In genomic region chrX:23752740-23753435, GRCh38 we compare ENCODE assay signal across 17 cellular contexts. TPM values are rescaled to one million over a fixed set of nuclear protein-coding genes. Genes with fewer than 3 reads are reported as not detected.
A peak's percentile ranks its signal among the peaks of the same experiment; 100 is the strongest.
DNase-seq lines count a peak whose midpoint lies in the region; ATAC-seq and TF ChIP-seq lines count a peak whose summit lies in the region.
"Had no signal": no experiment of that assay in that cellular context is flagged by ENCODE, and none has a peak within 500 bp of the region (broad histone marks: within the 10 kb centered on the region; RNA-seq: fewer than 3 reads in every experiment).

No MANE protein-coding gene starts in this region.

- H3K36me3 ChIP-seq in ascending aorta (no peaks in the 10 kb centered on the region), thoracic aorta (no peaks in the 10 kb centered on the region)
- H3K36me3 ChIP-seq: SJSA1 had no signal

- H3K27ac ChIP-seq in ascending aorta = peak overlapping the region; percentile 62 to 79
- H3K27ac ChIP-seq in thoracic aorta = peak overlapping the region; percentile 79 to 80
- H3K27ac ChIP-seq: SJSA1 had no signal

- no peak for TF ChIP-seq CTCF in ascending aorta (IDR thresholded peaks at IDR 0.05)
- TF ChIP-seq CTCF in thoracic aorta (IDR thresholded peaks at IDR 0.05) = no peak

- H3K27ac Mint-ChIP-seq in activated T-helper 1 cell treated with anti-CD3 and anti-CD28 coated beads, Interleukin-12 subunit alpha, Interleukin-12 subunit beta, Interleukin-2, Interleukin-4 antibody, amounts not matched to agents 30 ng/mL and 10 ng/mL and 1 ng/mL, durations not matched to agents 14 hours and 24 hours and 36 hours = no peak overlapping the region

- no peak overlapping the region for H3K4me3 Mint-ChIP-seq in activated T-helper 1 cell treated with anti-CD3 and anti-CD28 coated beads, Interleukin-12 subunit alpha, Interleukin-12 subunit beta, Interleukin-2, Interleukin-4 antibody, amounts not matched to agents 30 ng/mL and 10 ng/mL and 1 ng/mL, durations not matched to agents 14 hours and 24 hours and 36 hours
- H3K4me3 Mint-ChIP-seq: central memory CD8-positive, alpha-beta T cell had no signal

- no peaks in the 10 kb centered on the region for H3K9me3 Mint-ChIP-seq in activated T-helper 1 cell treated with anti-CD3 and anti-CD28 coated beads, Interleukin-12 subunit alpha, Interleukin-12 subunit beta, Interleukin-2, Interleukin-4 antibody, amounts not matched to agents 30 ng/mL and 10 ng/mL and 1 ng/mL, durations not matched to agents 14 hours and 24 hours and 36 hours
- H3K9me3 Mint-ChIP-seq: central memory CD8-positive, alpha-beta T cell had no signal

- H3K27me3 ChIP-seq in ascending aorta (no peaks in the 10 kb centered on the region), thoracic aorta (replicated peaks; ENCODE audit: insufficient read depth) (no peaks in the 10 kb centered on the region)
- H3K27me3 ChIP-seq: SJSA1 had no signal

- no peaks in the 10 kb centered on the region for H3K27me3 Mint-ChIP-seq in activated T-helper 1 cell treated with anti-CD3 and anti-CD28 coated beads, Interleukin-12 subunit alpha, Interleukin-12 subunit beta, Interleukin-2, Interleukin-4 antibody, amounts not matched to agents 30 ng/mL and 10 ng/mL and 1 ng/mL, durations not matched to agents 14 hours and 24 hours and 36 hours (ENCODE audit: insufficient read depth)
- H3K27me3 Mint-ChIP-seq: central memory CD8-positive, alpha-beta T cell had no signal

- peaks cover 5% of the 10 kb centered on the region for H3K4me1 Mint-ChIP-seq in activated T-helper 1 cell treated with anti-CD3 and anti-CD28 coated beads, Interleukin-12 subunit alpha, Interleukin-12 subunit beta, Interleukin-2, Interleukin-4 antibody, amounts not matched to agents 30 ng/mL and 10 ng/mL and 1 ng/mL, durations not matched to agents 14 hours and 24 hours and 36 hours (ENCODE audit: low read depth)
- H3K4me1 Mint-ChIP-seq: central memory CD8-positive, alpha-beta T cell had no signal

- H3K4me3 ChIP-seq in ascending aorta = no peak overlapping the region
- no peak overlapping the region for H3K4me3 ChIP-seq in thoracic aorta
- H3K4me3 ChIP-seq: SJSA1 had no signal

- intact Hi-C loops in ascending aorta (cut with DNase I) = no loop called here
- intact Hi-C loops in activated T-helper 1 cell treated with anti-CD3 and anti-CD28 coated beads, Interleukin-12 subunit alpha, Interleukin-12 subunit beta, Interleukin-2, Interleukin-4 antibody, amounts not matched to agents 30 ng/mL and 10 ng/mL and 1 ng/mL, durations not matched to agents 14 hours and 24 hours and 36 hours (cut with micrococcal nuclease) = no loop called here

- no peaks in the 10 kb centered on the region for H3K4me1 ChIP-seq in ascending aorta
- H3K4me1 ChIP-seq in thoracic aorta (ENCODE audit: control insufficient read depth in 1 of 2, low read depth in 2 of 2) = peaks cover 0 to 13% of the 10 kb centered on the region in 2 donors
- H3K4me1 ChIP-seq: SJSA1 had no signal

- peak; percentile 89 for ATAC-seq in thoracic aorta (ENCODE audit: insufficient number of reproducible peaks, low FRiP score, low read depth)
- no peak for ATAC-seq in GM21717 (IDR thresholded peaks at IDR 0.05; ENCODE audit: unreplicated experiment)
- ATAC-seq in HG03520 (IDR thresholded peaks at IDR 0.05; ENCODE audit: unreplicated experiment) = no peak

- DNase-seq in GM04503 (ENCODE audit: low read depth) (peak; percentile 62), ascending aorta (ENCODE audit: low spot score in 2 of 2) (no peak), glomerular visceral epithelial cell (ENCODE audit: extremely low spot score) (peak; percentile 9), thoracic aorta (ENCODE audit: low spot score) (no peak), SW480 (ENCODE audit: low spot score) (no peak)
- no peak for DNase-seq in activated T-helper 1 cell treated with anti-CD3 and anti-CD28 coated beads, Interleukin-12 subunit alpha, Interleukin-12 subunit beta, Interleukin-2, Interleukin-4 antibody, amounts not matched to agents 30 ng/mL and 10 ng/mL and 1 ng/mL, durations not matched to agents 14 hours and 24 hours and 36 hours (ENCODE audit: low spot score)
- DNase-seq: activated CD4-positive, CD25-positive, alpha-beta regulatory T cell; activated T-cell treated with anti-CD3 and anti-CD28 coated beads, Interleukin-2, amount 50 U/mL, for 48 hours; DMS 273 treated with DMSO at 0.1 percent for 48 hours; GOT3; NCI-H146; NCI-H774; stimulated activated naive CD4-positive, alpha-beta T cell had no signal

- no peaks in the 10 kb centered on the region for H3K9me3 ChIP-seq in ascending aorta
- H3K9me3 ChIP-seq in thoracic aorta = no peaks in the 10 kb centered on the region
- H3K9me3 ChIP-seq: SJSA1 had no signal

- no peaks in the 10 kb centered on the region for H3K36me3 Mint-ChIP-seq in activated T-helper 1 cell treated with anti-CD3 and anti-CD28 coated beads, Interleukin-12 subunit alpha, Interleukin-12 subunit beta, Interleukin-2, Interleukin-4 antibody, amounts not matched to agents 30 ng/mL and 10 ng/mL and 1 ng/mL, durations not matched to agents 14 hours and 24 hours and 36 hours (ENCODE audit: low read depth)

RNA-seq across cellular contexts. Expression of gene ACOT9, which starts 9.8 kb away (rescaled TPM):
- total RNA-seq in ascending aorta (6.6 TPM), thoracic aorta (10 to 100 TPM; 57.7 to 62.5 TPM)
- 58.3 and 60.3 TPM in 2 replicates for total RNA-seq in activated T-helper 1 cell treated with anti-CD3 and anti-CD28 coated beads, Interleukin-12 subunit alpha, Interleukin-12 subunit beta, Interleukin-2, Interleukin-4 antibody, amounts not matched to agents 30 ng/mL and 10 ng/mL and 1 ng/mL, durations not matched to agents 14 hours and 24 hours and 36 hours

RNA-seq across cellular contexts. Expression of gene SAT1, which starts 30.1 kb away (rescaled TPM):
- total RNA-seq in ascending aorta = 349 TPM
- 100 to 1,000 TPM; 660 to 763 TPM for total RNA-seq in thoracic aorta
- total RNA-seq in activated T-helper 1 cell treated with anti-CD3 and anti-CD28 coated beads, Interleukin-12 subunit alpha, Interleukin-12 subunit beta, Interleukin-2, Interleukin-4 antibody, amounts not matched to agents 30 ng/mL and 10 ng/mL and 1 ng/mL, durations not matched to agents 14 hours and 24 hours and 36 hours = 71.8 and 74.8 TPM in 2 replicates

Comparison
In these comparisons a context has a peak if more than half of its experiments do, and no peak if none do; other contexts are left out.
1. DNase-seq: peak in GM04503 (single experiment) and glomerular visceral epithelial cell (single experiment); none in ascending aorta (0 of 2), thoracic aorta (single experiment), SW480 (single experiment) and activated T-helper 1 cell treated with anti-CD3 and anti-CD28 coated beads, Interleukin-12 subunit alpha, Interleukin-12 subunit beta, Interleukin-2, Interleukin-4 antibody, amounts not matched to agents 30 ng/mL and 10 ng/mL and 1 ng/mL, durations not matched to agents 14 hours and 24 hours and 36 hours (single experiment).